ENCODE assay signal across 22 cellular contexts in genomic region chr20:4516851-4517250, GRCh38.
"Had no signal": no experiment of that assay in that cellular context is flagged by ENCODE, and none has a peak within 500 bp of the region (broad histone marks: within the 10 kb centered on the region; RNA-seq: fewer than 3 reads in every experiment).

No MANE protein-coding gene starts in this region.

- ATAC-seq: gastroesophageal sphincter; left cardiac atrium; lower lobe of right lung; natural killer cell treated with Interleukin-12 subunit alpha and Interleukin-12 subunit beta and Interleukin-15 and Interleukin-18, amount 100 ng/mL, for 72 hours; psoas muscle; sciatic nerve; stimulated activated memory B cell treated with anti-CD40 and anti-IgM and Interleukin-4, amounts not matched to agents 10 μg/mL and 1 μg/mL and 100 μg/mL, for 72 hours had no signal

- H3K27ac ChIP-seq: epithelial cell of prostate, esophagus muscularis mucosa, gastroesophageal sphincter, left ventricle myocardium inferior, lower lobe of right lung, psoas muscle, spleen, tibial artery had no signal

- H3K4me3 ChIP-seq: esophagus muscularis mucosa, gastroesophageal sphincter, left ventricle myocardium inferior, lower lobe of right lung, psoas muscle, spleen, tibial artery had no signal

- H3K4me1 ChIP-seq: esophagus muscularis mucosa, gastroesophageal sphincter, left ventricle myocardium inferior, lower lobe of right lung, psoas muscle, spleen had no signal

- H3K36me3 ChIP-seq: esophagus muscularis mucosa, gastroesophageal sphincter, left ventricle myocardium inferior, lower lobe of right lung, spleen, tibial artery had no signal

- H3K27me3 ChIP-seq: esophagus muscularis mucosa had no signal

- DNase-seq: cerebellar nuclear complex; effector CD4-positive, alpha-beta T cell; foreskin fibroblast; glutamatergic neuron; islet precursor cell; left cardiac atrium; left ventricle myocardium inferior; lower lobe of right lung; mesenchymal stem cell; midbrain; psoas muscle; spleen; stimulated activated CD4-positive, alpha-beta T cell treated with anti-CD3 and anti-CD28 coated beads, Interleukin-15, amount 100 ng/mL, for 24 hours; stimulated activated CD4-positive, alpha-beta T cell treated with anti-CD3 and anti-CD28 coated beads, Interleukin-1b, Interleukin-23, amount 100 ng/mL, for 48 hours; stimulated activated CD4-positive, alpha-beta T cell treated with anti-CD3 and anti-CD28 coated beads, Interleukin-4, amount 100 ng/mL, for 24 hours; tibial artery had no signal

- H3K9me3 ChIP-seq: esophagus muscularis mucosa, gastroesophageal sphincter, left ventricle myocardium inferior, lower lobe of right lung, psoas muscle, spleen, tibial artery had no signal
